12 cellular contexts compared by ENCODE assay signal in the genomic region with DNA sequence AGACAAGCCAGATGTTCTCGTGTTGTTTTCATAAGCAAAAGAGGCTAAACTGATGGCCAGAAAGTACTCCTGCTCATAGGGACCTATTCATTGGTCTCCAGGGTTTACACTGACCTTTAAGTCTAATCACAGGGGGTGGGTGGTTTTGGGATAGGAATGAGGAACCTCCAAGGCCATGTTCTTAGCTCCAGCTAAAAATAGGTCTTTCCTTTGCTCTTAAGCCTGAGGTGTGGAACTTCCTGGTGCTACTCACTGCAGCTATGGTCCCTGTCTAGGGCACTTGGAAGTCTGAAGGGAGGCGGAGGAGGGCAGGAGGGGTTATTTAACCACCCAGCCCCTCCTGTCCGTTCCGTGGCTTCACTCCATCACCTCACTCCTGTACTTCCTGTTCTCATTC. TPM values are rescaled to one million over a fixed set of nuclear protein-coding genes. Genes with fewer than 3 reads are reported as not detected.
DNase-seq lines count a peak whose midpoint lies in the region; ATAC-seq and TF ChIP-seq lines count a peak whose summit lies in the region.
"Had no signal": no experiment of that assay in that cellular context is flagged by ENCODE, and none has a peak within 500 bp of the region (broad histone marks: within the 10 kb centered on the region; RNA-seq: fewer than 3 reads in every experiment).

No MANE protein-coding gene starts in this region.

- POLR2A ChIA-PET in activated CD4-positive, alpha-beta T cell treated with anti-CD3 and anti-CD28 coated beads, Interleukin-2, amount 10 ng/mL, durations not matched to agents 7 days and 5 days (lab: Charles Lee), result no interaction called here

- H3K9me3 ChIP-seq in body of pancreas (no peaks in the 10 kb centered on the region), left lung (no peaks in the 10 kb centered on the region), uterus (no peaks in the 10 kb centered on the region), HAP-1 (no peaks in the 10 kb centered on the region)

- H3K27me3 Mint-ChIP-seq in activated CD4-positive, alpha-beta T cell treated with anti-CD3 and anti-CD28 coated beads, Interleukin-2, amount 10 ng/mL, durations not matched to agents 7 days and 5 days, result peaks cover 6% of the 10 kb centered on the region

- H3K9me3 Mint-ChIP-seq in activated CD4-positive, alpha-beta T cell treated with anti-CD3 and anti-CD28 coated beads, Interleukin-2, amount 10 ng/mL, durations not matched to agents 7 days and 5 days, result no peaks in the 10 kb centered on the region

- H3K4me1 Mint-ChIP-seq in activated CD4-positive, alpha-beta T cell treated with anti-CD3 and anti-CD28 coated beads, Interleukin-2, amount 10 ng/mL, durations not matched to agents 7 days and 5 days, result peaks cover 18% of the 10 kb centered on the region

- H3K27me3 ChIP-seq in body of pancreas (no peaks in the 10 kb centered on the region), left lung (no peaks in the 10 kb centered on the region), uterus (no peaks in the 10 kb centered on the region), HAP-1 (ENCODE audit: low read depth) (peaks cover 6% of the 10 kb centered on the region; the same call in 1 of the 2 replicates)

- intact Hi-C loops in body of pancreas (cut with DNase I), result loop anchor here (5.0 kb wide), 1 partner anchor 307 kb away; no protein-coding TSS in a partner anchor
- intact Hi-C loops in left lung (cut with DNase I), result loop anchor here in 1 of 2 donors (10.0 kb wide), 1 partner anchor 315 kb away; no protein-coding TSS in a partner anchor
- intact Hi-C loops in uterus (cut with DNase I; ENCODE audit: low total_unique reads), result loop anchor here (5.0 kb wide), 1 partner anchor 87 kb away; no protein-coding TSS in a partner anchor

- ATAC-seq in body of pancreas, result peak; percentile 42
- peak; percentile 55 for ATAC-seq in left lung

- H3K4me3 ChIP-seq in body of pancreas (no peak overlapping the region), left lung (no peak overlapping the region), uterus (no peak overlapping the region), HAP-1 (no peak overlapping the region)

- CTCF ChIA-PET in activated CD4-positive, alpha-beta T cell treated with anti-CD3 and anti-CD28 coated beads, Interleukin-2, amount 10 ng/mL, durations not matched to agents 7 days and 5 days (lab: Charles Lee), result no interaction called here

- no peak for TF ChIP-seq CTCF in body of pancreas (IDR thresholded peaks at IDR 0.05)
- TF ChIP-seq CTCF in left lung (IDR thresholded peaks at IDR 0.05), result no peak
- no peak for TF ChIP-seq CTCF in uterus (IDR thresholded peaks at IDR 0.05)

- H3K4me3 Mint-ChIP-seq in activated CD4-positive, alpha-beta T cell treated with anti-CD3 and anti-CD28 coated beads, Interleukin-2, amount 10 ng/mL, durations not matched to agents 7 days and 5 days, result no peak overlapping the region

- H3K27ac Mint-ChIP-seq in activated CD4-positive, alpha-beta T cell treated with anti-CD3 and anti-CD28 coated beads, Interleukin-2, amount 10 ng/mL, durations not matched to agents 7 days and 5 days, result peak overlapping the region; percentile 55

- H3K4me1 ChIP-seq in body of pancreas (peaks cover 6% of the 10 kb centered on the region), left lung (peaks cover 15 to 17% of the 10 kb centered on the region in 2 donors), uterus (no peaks in the 10 kb centered on the region), HAP-1 (peaks cover 10% of the 10 kb centered on the region)

- H3K27ac ChIP-seq in body of pancreas (no peak overlapping the region), left lung (peak overlapping the region in 1 of 2 donors; percentile 13), uterus (peak overlapping the region; percentile 71 to 90)

- DNase-seq in activated CD4-positive, alpha-beta T cell treated with anti-CD3 and anti-CD28 coated beads, Interleukin-2, amount 10 ng/mL, durations not matched to agents 7 days and 5 days, result no peak
- DNase-seq in activated CD4-positive, alpha-beta T cell treated with anti-CD3 and anti-CD28 coated beads for 48 hours, result no peak
- peak in 1 of 4 donors; percentile 29 for DNase-seq in body of pancreas
- DNase-seq in left lung, result no peak
- peak in 1 of 2 donors; percentile 52 for DNase-seq in uterus
- DNase-seq in HAP-1 (ENCODE audit: low spot score in 2 of 2), result no peak
- DNase-seq in foreskin melanocyte, result no peak
- DNase-seq in LoVo (ENCODE audit: low spot score), result no peak
- DNase-seq: activated effector memory CD4-positive, alpha-beta T cell treated with anti-CD3 and anti-CD28 coated beads, Interleukin-2, amount 50 U/mL, for 16 hours; cortex of kidney; EL; stimulated activated CD8-positive, alpha-beta memory T cell treated with anti-CD3 and anti-CD28 coated beads, Interleukin-4, amount 100 ng/mL, for 48 hours had no signal

- H3K36me3 Mint-ChIP-seq in activated CD4-positive, alpha-beta T cell treated with anti-CD3 and anti-CD28 coated beads, Interleukin-2, amount 10 ng/mL, durations not matched to agents 7 days and 5 days (ENCODE audit: low read depth), result no peaks in the 10 kb centered on the region

- TF ChIP-seq POLR2A in body of pancreas (IDR thresholded peaks at IDR 0.05) (no peak), uterus (IDR thresholded peaks at IDR 0.05) (no peak)

- H3K36me3 ChIP-seq in body of pancreas (replicated peaks in 1 of 2; ENCODE audit: insufficient read depth in 1 of 2, low read depth in 2 of 2), result no peaks in the 10 kb centered on the region
- no peaks in the 10 kb centered on the region for H3K36me3 ChIP-seq in left lung
- no peaks in the 10 kb centered on the region for H3K36me3 ChIP-seq in uterus
- H3K36me3 ChIP-seq in HAP-1 (replicated peaks), result no peaks in the 10 kb centered on the region

- in situ Hi-C loops in HAP-1 (cut with MboI; ENCODE audit: low sequenced_read_pairs), result loop anchor here (25.0 kb wide), 2 partner anchors 627 to 1252 kb away; no protein-coding TSS in a partner anchor

- 58 to 65% methylated on average over 4 of the region's 4 CpGs for WGBS in body of pancreas, 2 donors

RNA-seq across cellular contexts. Expression of gene GPRC5A, which starts 18.6 kb away (rescaled TPM):
- total RNA-seq in activated CD4-positive, alpha-beta T cell treated with anti-CD3 and anti-CD28 coated beads, Interleukin-2, amount 10 ng/mL, durations not matched to agents 7 days and 5 days, result under 1 TPM; 0.08 to 0.15 TPM
- total RNA-seq in body of pancreas (1 to 10 TPM; 1.6 to 6.5 TPM), left lung (1,000 to 10,000 TPM in 1 of 2 donors, 100 to 1,000 TPM in 1; 478 to 1,562 TPM), uterus (10 to 100 TPM in 3 of 4 donors, 1 to 10 TPM in 1; 2.0 to 13.2 (median 12.4) TPM)

RNA-seq across cellular contexts. Expression of gene GPRC5D, which starts 42.0 kb away (rescaled TPM):
- under 1 TPM; 0.22 to 0.67 TPM for total RNA-seq in activated CD4-positive, alpha-beta T cell treated with anti-CD3 and anti-CD28 coated beads, Interleukin-2, amount 10 ng/mL, durations not matched to agents 7 days and 5 days
- total RNA-seq in body of pancreas (not detected), left lung (not detected), uterus (not detected)

Comparison
In these comparisons a context has a peak if more than half of its experiments do, and no peak if none do; other contexts are left out.
1. H3K27ac ChIP-seq: peak in uterus (2 of 2); none in body of pancreas (0 of 4).
2. RNA of gene GPRC5A, which starts 18.6 kb away (total RNA-seq): 478 to 1,562 TPM in left lung; 2.0 to 13.2 TPM in uterus, 1.6 to 6.5 TPM in body of pancreas and 0.08 to 0.15 TPM in activated CD4-positive, alpha-beta T cell treated with anti-CD3 and anti-CD28 coated beads, Interleukin-2, amount 10 ng/mL, durations not matched to agents 7 days and 5 days; every median in the first group is over 10 times any median in the second.